ENCODE assay signal across 18 cellular contexts in genomic region chr2:200042944-200043343, GRCh38.
DNase-seq lines count a peak whose midpoint lies in the region; ATAC-seq and TF ChIP-seq lines count a peak whose summit lies in the region.
"Had no signal": no experiment of that assay in that cellular context is flagged by ENCODE, and none has a peak within 500 bp of the region (broad histone marks: within the 10 kb centered on the region; RNA-seq: fewer than 3 reads in every experiment).

No MANE protein-coding gene starts in this region.

- H3K27me3 Mint-ChIP-seq in natural killer cell (ENCODE audit: low read depth in 2 of 2), result peaks cover 6 to 13% of the 10 kb centered on the region in 2 donors

- no peaks in the 10 kb centered on the region for H3K36me3 Mint-ChIP-seq in natural killer cell
- H3K36me3 Mint-ChIP-seq: activated naive CD8-positive, alpha-beta T cell treated with anti-CD3 and anti-CD28 coated beads, Interleukin-2, amount 10 ng/mL, durations not matched to agents 7 days and 5 days had no signal

- peak; percentile 60 for DNase-seq in EL
- DNase-seq in MV-4-11 (lab: John Stamatoyannopoulos, UW), result peak; percentile 50
- peak; percentile 16 for DNase-seq in fibroblast of gingiva (ENCODE audit: low read depth)
- DNase-seq in renal cortical epithelial cell (ENCODE audit: low read depth), result peak; percentile 26
- DNase-seq in T-helper 1 cell, result no peak
- no peak for DNase-seq in natural killer cell
- DNase-seq: activated CD8-positive, alpha-beta T cell treated with anti-CD3 and anti-CD28 coated beads for 36 hours; activated naive CD8-positive, alpha-beta T cell treated with anti-CD3 and anti-CD28 coated beads, Interleukin-2, amount 10 ng/mL, durations not matched to agents 7 days and 5 days; activated T-cell treated with anti-CD3 and anti-CD28 coated beads, Interleukin-2, amount 50 U/mL, for 72 hours; BE2C; effector memory CD4-positive, alpha-beta T cell; mucosa of descending colon; NCI-H187; NCI-H446; NK-92 treated with Interleukin-12 subunit alpha and Interleukin-12 subunit beta, amount 100 ng/mL, for 24 hours; right lobe of liver; stimulated activated CD4-positive, alpha-beta T cell treated with anti-CD3 and anti-CD28 coated beads, Interleukin-2, amount 100 ng/mL, for 24 hours had no signal

- peaks cover 3 to 4% of the 10 kb centered on the region in 2 donors for H3K9me3 Mint-ChIP-seq in natural killer cell

- no peak overlapping the region for H3K4me3 Mint-ChIP-seq in natural killer cell
- H3K4me3 Mint-ChIP-seq: activated CD8-positive, alpha-beta T cell treated with anti-CD3 and anti-CD28 coated beads for 36 hours; activated naive CD8-positive, alpha-beta T cell treated with anti-CD3 and anti-CD28 coated beads, Interleukin-2, amount 10 ng/mL, durations not matched to agents 7 days and 5 days; activated T-cell treated with anti-CD3 and anti-CD28 coated beads, Interleukin-2, amount 50 U/mL, for 72 hours had no signal

- no peak overlapping the region for H3K27ac Mint-ChIP-seq in natural killer cell
- H3K27ac Mint-ChIP-seq: activated CD8-positive, alpha-beta T cell treated with anti-CD3 and anti-CD28 coated beads for 36 hours; activated naive CD8-positive, alpha-beta T cell treated with anti-CD3 and anti-CD28 coated beads, Interleukin-2, amount 10 ng/mL, durations not matched to agents 7 days and 5 days; activated T-cell treated with anti-CD3 and anti-CD28 coated beads, Interleukin-2, amount 50 U/mL, for 72 hours had no signal

- TF ChIP-seq CTCF in natural killer cell (IDR thresholded peaks at IDR 0.05), result no peak

- ATAC-seq in HG02981 (IDR thresholded peaks at IDR 0.05; ENCODE audit: unreplicated experiment) (no peak), natural killer cell (no peak)
- ATAC-seq: activated CD8-positive, alpha-beta T cell treated with anti-CD3 and anti-CD28 coated beads for 36 hours; activated T-cell treated with anti-CD3 and anti-CD28 coated beads, Interleukin-2, amount 50 U/mL, for 72 hours; mucosa of descending colon; right lobe of liver had no signal

- intact Hi-C loops in natural killer cell (cut with micrococcal nuclease), result no loop called here

- H3K4me1 Mint-ChIP-seq in natural killer cell, result no peaks in the 10 kb centered on the region
- H3K4me1 Mint-ChIP-seq: activated naive CD8-positive, alpha-beta T cell treated with anti-CD3 and anti-CD28 coated beads, Interleukin-2, amount 10 ng/mL, durations not matched to agents 7 days and 5 days had no signal

Comparison
In these comparisons a context has a peak if more than half of its experiments do, and no peak if none do; other contexts are left out.
1. DNase-seq: peak in EL (single experiment), MV-4-11 (single experiment), fibroblast of gingiva (single experiment) and renal cortical epithelial cell (single experiment); none in T-helper 1 cell (0 of 5) and natural killer cell (single experiment).